28 cellular contexts compared by ENCODE assay signal in the genomic region with DNA sequence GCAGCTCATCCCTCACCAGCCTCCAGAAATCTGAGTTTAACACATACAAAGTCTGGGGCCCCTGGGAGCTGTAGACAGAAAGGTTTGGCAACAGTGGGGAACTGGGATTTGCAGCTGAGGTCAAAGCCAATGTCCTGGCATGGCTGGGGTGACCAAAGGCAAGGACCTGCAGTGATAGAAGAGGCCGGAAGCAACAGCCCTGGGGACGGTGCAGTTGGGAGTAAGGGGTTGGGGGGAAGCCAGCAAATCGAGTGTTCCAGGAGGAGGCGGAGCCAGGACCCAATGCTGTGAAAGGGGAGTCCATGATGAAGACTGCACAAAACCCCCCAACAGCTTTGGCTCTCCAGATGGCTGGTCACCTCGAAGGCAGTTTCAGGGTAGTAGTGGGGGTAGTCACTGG.
DNase-seq lines count a peak whose midpoint lies in the region; ATAC-seq and TF ChIP-seq lines count a peak whose summit lies in the region.
"Had no signal": no experiment of that assay in that cellular context is flagged by ENCODE, and none has a peak within 500 bp of the region (broad histone marks: within the 10 kb centered on the region; RNA-seq: fewer than 3 reads in every experiment).

No MANE protein-coding gene starts in this region.

- in situ Hi-C loops in IMR-90 (cut with MboI; ENCODE audit: low sequenced_read_pairs) = loop anchor here (5.0 kb wide), 2 partner anchors 189 to 284 kb away; no protein-coding TSS in a partner anchor

- peaks cover 12% of the 10 kb centered on the region for H3K27me3 Mint-ChIP-seq in activated naive CD8-positive, alpha-beta T cell treated with anti-CD3 and anti-CD28 coated beads, Interleukin-2, amount 10 ng/mL, durations not matched to agents 7 days and 5 days
- H3K27me3 Mint-ChIP-seq in activated naive CD8-positive, alpha-beta T cell treated with anti-CD3 and anti-CD28 coated beads, Interleukin-2, amount 50 U/mL, for 24 hours = peaks cover 9% of the 10 kb centered on the region
- H3K27me3 Mint-ChIP-seq in central memory CD8-positive, alpha-beta T cell = peaks cover 11% of the 10 kb centered on the region
- peaks cover 20% of the 10 kb centered on the region for H3K27me3 Mint-ChIP-seq in stimulated activated memory B cell treated with anti-CD40 and anti-IgM and Interleukin-4, amounts not matched to agents 10 μg/mL and 1 μg/mL and 100 μg/mL, for 72 hours

- H4K91ac ChIP-seq in IMR-90 (ENCODE audit: insufficient read depth, low read depth, low read length) = no peak overlapping the region

- H3K79me1 ChIP-seq in IMR-90 (ENCODE audit: low read depth in 1 of 2, low read length in 2 of 2) = no peaks in the 10 kb centered on the region

- no peak overlapping the region for H3K4ac ChIP-seq in IMR-90 (ENCODE audit: low read depth, low read length)

- H3K27ac Mint-ChIP-seq in activated naive CD8-positive, alpha-beta T cell treated with anti-CD3 and anti-CD28 coated beads, Interleukin-2, amount 10 ng/mL, durations not matched to agents 7 days and 5 days = peak overlapping the region; percentile 59
- no peak overlapping the region for H3K27ac Mint-ChIP-seq in activated naive CD8-positive, alpha-beta T cell treated with anti-CD3 and anti-CD28 coated beads, Interleukin-2, amount 50 U/mL, for 24 hours
- H3K27ac Mint-ChIP-seq in central memory CD8-positive, alpha-beta T cell (ENCODE audit: low read depth) = peak overlapping the region; percentile 78
- peak overlapping the region; percentile 38 for H3K27ac Mint-ChIP-seq in stimulated activated memory B cell treated with anti-CD40 and anti-IgM and Interleukin-4, amounts not matched to agents 10 μg/mL and 1 μg/mL and 100 μg/mL, for 72 hours
- H3K27ac Mint-ChIP-seq: memory B cell had no signal

- peak overlapping the region; percentile 28; the same call in 1 of the 2 replicates for H3K9ac ChIP-seq in IMR-90 (ENCODE audit: low read depth, low read length)
- H3K9ac ChIP-seq: BLaER1 had no signal

- no peak for TF ChIP-seq RAD21 in IMR-90 (IDR thresholded peaks at IDR 0.05; ENCODE audit: low read length)

- CTCF ChIA-PET in IMR-90 (lab: Yijun Ruan, JAX) = no interaction called here

- ATAC-seq in activated naive CD8-positive, alpha-beta T cell treated with anti-CD3 and anti-CD28 coated beads, Interleukin-2, amount 10 ng/mL, durations not matched to agents 7 days and 5 days (ENCODE audit: low read depth) = peak; percentile 10
- ATAC-seq in activated naive CD8-positive, alpha-beta T cell treated with anti-CD3 and anti-CD28 coated beads, Interleukin-2, amount 50 U/mL, for 24 hours = no peak
- no peak; the same call in 1 of the 2 replicates for ATAC-seq in IMR-90 (ENCODE audit: low read depth)
- no peak for ATAC-seq in central memory CD8-positive, alpha-beta T cell (replicated peaks; ENCODE audit: extremely low read depth, poor library complexity, severe bottlenecking)
- no peak for ATAC-seq in stimulated activated memory B cell treated with anti-CD40 and anti-IgM and Interleukin-4, amounts not matched to agents 10 μg/mL and 1 μg/mL and 100 μg/mL, for 72 hours
- ATAC-seq: gastrocnemius medialis, left colon had no signal

- no peak overlapping the region for H2BK5ac ChIP-seq in IMR-90 (ENCODE audit: low read depth, low read length, poor library complexity, severe bottlenecking)

- no peak overlapping the region for H3K56ac ChIP-seq in IMR-90 (ENCODE audit: extremely low read depth, insufficient read depth, low read length)

- H3K36me3 Mint-ChIP-seq in activated naive CD8-positive, alpha-beta T cell treated with anti-CD3 and anti-CD28 coated beads, Interleukin-2, amount 10 ng/mL, durations not matched to agents 7 days and 5 days = no peaks in the 10 kb centered on the region
- no peaks in the 10 kb centered on the region for H3K36me3 Mint-ChIP-seq in activated naive CD8-positive, alpha-beta T cell treated with anti-CD3 and anti-CD28 coated beads, Interleukin-2, amount 50 U/mL, for 24 hours (ENCODE audit: low read depth)
- H3K36me3 Mint-ChIP-seq in central memory CD8-positive, alpha-beta T cell (ENCODE audit: insufficient read depth) = peaks cover 3% of the 10 kb centered on the region
- no peaks in the 10 kb centered on the region for H3K36me3 Mint-ChIP-seq in stimulated activated memory B cell treated with anti-CD40 and anti-IgM and Interleukin-4, amounts not matched to agents 10 μg/mL and 1 μg/mL and 100 μg/mL, for 72 hours
- H3K36me3 Mint-ChIP-seq: activated naive CD8-positive, alpha-beta T cell; memory B cell had no signal

- POLR2A ChIA-PET in activated naive CD8-positive, alpha-beta T cell treated with anti-CD3 and anti-CD28 coated beads, Interleukin-2, amount 10 ng/mL, durations not matched to agents 7 days and 5 days (lab: Charles Lee) = interaction anchor here (6.0 kb wide), 1 partner anchor 185 kb away, joined by 35 read pairs; a partner anchor contains a TSS
- POLR2A ChIA-PET in IMR-90 (lab: Charles Lee; ENCODE audit: unreplicated experiment) = no interaction called here

- TF ChIP-seq CTCF in IMR-90 (conservative IDR thresholded peaks at IDR 0.05; ENCODE audit: low read depth, low read length) (no peak), osteoblast (IDR thresholded peaks at IDR 0.05; ENCODE audit: extremely low read depth, low read depth, low read length) (no peak)

- H3K36me3 ChIP-seq in IMR-90 (ENCODE audit: control insufficient read depth, insufficient read depth, low read length) (no peaks in the 10 kb centered on the region), osteoblast (ENCODE audit: insufficient read depth, low read length) (no peaks in the 10 kb centered on the region)
- H3K36me3 ChIP-seq: BLaER1, gastrocnemius medialis, prostate gland had no signal

- dilution Hi-C loops in IMR-90 (cut with HindIII; ENCODE audit: low sequenced_read_pairs, unreplicated experiment) = no loop called here

- no CpG with 5 or more reads among the region's 5 CpGs for WGBS in IMR-90 (ENCODE audit: extremely low coverage in 2 of 2, insufficient read length in 1 of 2), 2 experiments

- H3K27ac ChIP-seq in IMR-90 (ENCODE audit: insufficient read depth, low read length) = peak overlapping the region; percentile 9; the same call in 1 of the 2 replicates
- H3K27ac ChIP-seq in osteoblast (ENCODE audit: low read depth, low read length) = no peak overlapping the region
- H3K27ac ChIP-seq: BLaER1, esophagus squamous epithelium, gastrocnemius medialis, prostate gland, VCaP had no signal

- H4K5ac ChIP-seq in IMR-90 (ENCODE audit: low read depth, low read length) = no peak overlapping the region

- H2AK5ac ChIP-seq in IMR-90 (ENCODE audit: low read depth, low read length) = no peak overlapping the region

- no peak for DNase-seq in activated naive CD8-positive, alpha-beta T cell treated with anti-CD3 and anti-CD28 coated beads, Interleukin-2, amount 10 ng/mL, durations not matched to agents 7 days and 5 days
- no peak for DNase-seq in activated naive CD8-positive, alpha-beta T cell treated with anti-CD3 and anti-CD28 coated beads, Interleukin-2, amount 50 U/mL, for 24 hours
- no peak for DNase-seq in IMR-90
- no peak for DNase-seq in central memory CD8-positive, alpha-beta T cell (ENCODE audit: low spot score in 2 of 2)
- DNase-seq in osteoblast (ENCODE audit: insufficient read length, low spot score, missing footprints) = no peak
- DNase-seq in NCI-H345 (lab: John Stamatoyannopoulos, UW) = no peak
- no peak for DNase-seq in ureter (ENCODE audit: low spot score)
- DNase-seq: ACHN; activated CD4-positive, alpha-beta T cell treated with anti-CD3 and anti-CD28 coated beads, Interleukin-2, amount 10 ng/mL, durations not matched to agents 24 days and 14 days; central memory CD4-positive, alpha-beta T cell; COR-L47; DMS79 treated with DMSO at 0.1 percent for 48 hours; esophagus squamous epithelium; gastrocnemius medialis; HCEC 1CT; hippocampal formation; left colon; NCI-H1436 treated with DMSO at 0.1 percent for 48 hours; NCI-H2107; NCI-H446 treated with DMSO at 0.1 percent for 48 hours; OCI-M1; trophoblast cell had no signal

- H3K4me3 Mint-ChIP-seq in activated naive CD8-positive, alpha-beta T cell treated with anti-CD3 and anti-CD28 coated beads, Interleukin-2, amount 10 ng/mL, durations not matched to agents 7 days and 5 days = no peak overlapping the region
- H3K4me3 Mint-ChIP-seq in activated naive CD8-positive, alpha-beta T cell treated with anti-CD3 and anti-CD28 coated beads, Interleukin-2, amount 50 U/mL, for 24 hours = no peak overlapping the region
- no peak overlapping the region for H3K4me3 Mint-ChIP-seq in central memory CD8-positive, alpha-beta T cell
- no peak overlapping the region for H3K4me3 Mint-ChIP-seq in stimulated activated memory B cell treated with anti-CD40 and anti-IgM and Interleukin-4, amounts not matched to agents 10 μg/mL and 1 μg/mL and 100 μg/mL, for 72 hours
- H3K4me3 Mint-ChIP-seq: activated CD4-positive, alpha-beta T cell treated with anti-CD3 and anti-CD28 coated beads, Interleukin-2, amount 10 ng/mL, durations not matched to agents 24 days and 14 days; activated naive CD8-positive, alpha-beta T cell; memory B cell had no signal

- H3K4me2 ChIP-seq in IMR-90 (ENCODE audit: low read depth, low read length) = no peak overlapping the region; the same call in 1 of the 2 replicates
- H3K4me2 ChIP-seq in osteoblast (ENCODE audit: insufficient read depth, low read length) = no peak overlapping the region
- H3K4me2 ChIP-seq: BLaER1 had no signal

- H3K79me2 ChIP-seq in osteoblast (ENCODE audit: insufficient read depth, low read length) = no peaks in the 10 kb centered on the region

- H4K8ac ChIP-seq in IMR-90 (ENCODE audit: low read depth in 2 of 2, low read length in 2 of 2) = no peak overlapping the region

- no peak overlapping the region for H2BK120ac ChIP-seq in IMR-90 (ENCODE audit: low read depth, low read length)

- peaks cover 26% of the 10 kb centered on the region for H3K4me1 Mint-ChIP-seq in activated naive CD8-positive, alpha-beta T cell treated with anti-CD3 and anti-CD28 coated beads, Interleukin-2, amount 10 ng/mL, durations not matched to agents 7 days and 5 days
- H3K4me1 Mint-ChIP-seq in activated naive CD8-positive, alpha-beta T cell treated with anti-CD3 and anti-CD28 coated beads, Interleukin-2, amount 50 U/mL, for 24 hours = peaks cover 24% of the 10 kb centered on the region
- peaks cover 8% of the 10 kb centered on the region for H3K4me1 Mint-ChIP-seq in central memory CD8-positive, alpha-beta T cell
- peaks cover 13% of the 10 kb centered on the region for H3K4me1 Mint-ChIP-seq in stimulated activated memory B cell treated with anti-CD40 and anti-IgM and Interleukin-4, amounts not matched to agents 10 μg/mL and 1 μg/mL and 100 μg/mL, for 72 hours

- H3K9me1 ChIP-seq in IMR-90 (ENCODE audit: insufficient read depth, low read length) = peaks cover 8% of the 10 kb centered on the region

- H3K4me3 ChIP-seq in IMR-90 (ENCODE audit: insufficient read depth, low read depth, low read length) (no peak overlapping the region), osteoblast (ENCODE audit: insufficient read depth, low read length) (no peak overlapping the region)
- H3K4me3 ChIP-seq: BLaER1, esophagus squamous epithelium, gastrocnemius medialis, prostate gland had no signal

- no peak overlapping the region for H3K14ac ChIP-seq in IMR-90 (replicated peaks; ENCODE audit: low read depth, low read length)

- BruUV-seq in IMR-90 (replicated peaks; lab: Mats Ljungman, UMichigan) = no TSS peak

- no peak overlapping the region for H3K23ac ChIP-seq in IMR-90 (ENCODE audit: low read depth, low read length)

- H4K20me1 ChIP-seq in IMR-90 (ENCODE audit: insufficient read depth, low read length) (0 out of 2 replicates have a peak, but pooled peaks cover under 1% of the 10 kb centered on the region), osteoblast (ENCODE audit: insufficient read depth, low read length) (no peaks in the 10 kb centered on the region)
- H4K20me1 ChIP-seq: BLaER1 had no signal

- no peak for TF ChIP-seq POLR2A in IMR-90 (IDR thresholded peaks at IDR 0.05; ENCODE audit: low read depth, low read length)

- H2AFZ ChIP-seq in IMR-90 (replicated peaks; ENCODE audit: low read length, poor library complexity) = no peak overlapping the region
- no peak overlapping the region for H2AFZ ChIP-seq in osteoblast (ENCODE audit: low read length)

- intact Hi-C loops in IMR-90 (cut with micrococcal nuclease) = loop anchor here (5.0 to 10.0 kb wide), 2 partner anchors 129 to 432 kb away; a partner anchor contains a TSS

- H2BK15ac ChIP-seq in IMR-90 (ENCODE audit: low read depth, low read length) = no peak overlapping the region

- H3K4me1 ChIP-seq in IMR-90 (ENCODE audit: control insufficient read depth, insufficient read depth, low read length) (peaks cover 15% of the 10 kb centered on the region), osteoblast (ENCODE audit: insufficient read depth, low read length) (peaks cover 36% of the 10 kb centered on the region)
- H3K4me1 ChIP-seq: gastrocnemius medialis had no signal

- no peaks in the 10 kb centered on the region for H3K9me3 ChIP-seq in IMR-90 (ENCODE audit: control insufficient read depth, insufficient read depth, low read length)
- no peaks in the 10 kb centered on the region for H3K9me3 ChIP-seq in osteoblast (ENCODE audit: low read depth, low read length)
- H3K9me3 ChIP-seq: BLaER1, esophagus squamous epithelium, gastrocnemius medialis, prostate gland had no signal

- no peak overlapping the region for H3K18ac ChIP-seq in IMR-90 (ENCODE audit: low read depth, low read length)

- no peak overlapping the region for H2AK9ac ChIP-seq in IMR-90 (replicated peaks; ENCODE audit: low read depth, low read length, poor library complexity)

- H3K27me3 ChIP-seq in IMR-90 (ENCODE audit: control insufficient read depth, insufficient read depth, low read length) = peaks cover 18% of the 10 kb centered on the region
- H3K27me3 ChIP-seq in osteoblast (ENCODE audit: insufficient read depth, low read length) = peaks cover 20% of the 10 kb centered on the region
- H3K27me3 ChIP-seq: BLaER1, esophagus squamous epithelium, gastrocnemius medialis had no signal

- no peak overlapping the region for H2BK20ac ChIP-seq in IMR-90 (ENCODE audit: low read depth, low read length)

- H3K9me3 Mint-ChIP-seq in activated naive CD8-positive, alpha-beta T cell treated with anti-CD3 and anti-CD28 coated beads, Interleukin-2, amount 10 ng/mL, durations not matched to agents 7 days and 5 days = no peaks in the 10 kb centered on the region
- H3K9me3 Mint-ChIP-seq in activated naive CD8-positive, alpha-beta T cell treated with anti-CD3 and anti-CD28 coated beads, Interleukin-2, amount 50 U/mL, for 24 hours = no peaks in the 10 kb centered on the region
- no peaks in the 10 kb centered on the region for H3K9me3 Mint-ChIP-seq in central memory CD8-positive, alpha-beta T cell
- no peaks in the 10 kb centered on the region for H3K9me3 Mint-ChIP-seq in stimulated activated memory B cell treated with anti-CD40 and anti-IgM and Interleukin-4, amounts not matched to agents 10 μg/mL and 1 μg/mL and 100 μg/mL, for 72 hours
- H3K9me3 Mint-ChIP-seq: activated CD4-positive, alpha-beta T cell treated with anti-CD3 and anti-CD28 coated beads, Interleukin-2, amount 10 ng/mL, durations not matched to agents 24 days and 14 days; memory B cell had no signal
